Comparison of ENCODE assay signal across 15 cellular contexts in genomic region chr1:146029097-146029496, GRCh38. TPM values are rescaled to one million over a fixed set of nuclear protein-coding genes. Genes with fewer than 3 reads are reported as not detected.
A peak's percentile ranks its signal among the peaks of the same experiment; 100 is the strongest.
DNase-seq lines count a peak whose midpoint lies in the region; ATAC-seq and TF ChIP-seq lines count a peak whose summit lies in the region.
"Had no signal": no experiment of that assay in that cellular context is flagged by ENCODE, and none has a peak within 500 bp of the region (broad histone marks: within the 10 kb centered on the region; RNA-seq: fewer than 3 reads in every experiment).

No MANE protein-coding gene starts in this region.

- no peak for TF ChIP-seq POLR2A in gastrocnemius medialis (IDR thresholded peaks at IDR 0.05)

- no peak overlapping the region for H3K9ac ChIP-seq in MM.1S (ENCODE audit: low read length)

- no peak overlapping the region for H2AFZ ChIP-seq in MM.1S (ENCODE audit: low read length)
- H2AFZ ChIP-seq: GM23338 had no signal

- DNase-seq in NCI-H748 (lab: John Stamatoyannopoulos, UW; ENCODE audit: unreplicated experiment) (peak; percentile 7), NCI-H748 treated with DMSO at 0.1 percent for 48 hours (lab: John Stamatoyannopoulos, UW) (no peak), MM.1S (no peak), astrocyte of the spinal cord (ENCODE audit: low read depth, low spot score) (peak; percentile 14), gastrocnemius medialis (no peak), HCEC 1CT (no peak)
- DNase-seq: C1 segment of cervical spinal cord; CD4-positive, alpha-beta T cell; DMS79; EL; H7 had no signal

- H3K27ac ChIP-seq in MM.1S (ENCODE audit: low read length): no peak overlapping the region
- H3K27ac ChIP-seq in gastrocnemius medialis: peak overlapping the region; percentile 75 to 83 (median 80)

- TF ChIP-seq CTCF in MM.1S (IDR thresholded peaks at IDR 0.05; ENCODE audit: low read length): no peak
- no peak for TF ChIP-seq CTCF in astrocyte of the spinal cord (IDR thresholded peaks at IDR 0.05; ENCODE audit: low read depth, low read length)
- TF ChIP-seq CTCF in gastrocnemius medialis (IDR thresholded peaks at IDR 0.05 in 4 of 5, conservative IDR thresholded peaks at IDR 0.05 in 1 of 5): no peak

- no peaks in the 10 kb centered on the region for H3K9me2 ChIP-seq in MM.1S (replicated peaks; ENCODE audit: insufficient read depth, low read length)

- peaks cover 19% of the 10 kb centered on the region for H3K4me1 ChIP-seq in MM.1S (ENCODE audit: low read length)
- peaks cover 19 to 27% of the 10 kb centered on the region in 2 donors for H3K4me1 ChIP-seq in gastrocnemius medialis

- H4K20me1 ChIP-seq in MM.1S (ENCODE audit: insufficient read depth, low read length): no peaks in the 10 kb centered on the region

- ATAC-seq in gastrocnemius medialis (peak; percentile 72 to 75), HG03095 (IDR thresholded peaks at IDR 0.05; ENCODE audit: unreplicated experiment) (no peak)
- ATAC-seq: GM23338 had no signal

- H3K27me3 ChIP-seq in MM.1S (replicated peaks; ENCODE audit: insufficient read depth, low read length): no peaks in the 10 kb centered on the region
- H3K27me3 ChIP-seq in gastrocnemius medialis: no peaks in the 10 kb centered on the region

- peaks cover 5% of the 10 kb centered on the region; the same call in 1 of the 2 replicates for H3F3A ChIP-seq in MM.1S (ENCODE audit: insufficient read depth, low read length)

- in situ Hi-C loops in astrocyte of the spinal cord (cut with HindIII; ENCODE audit: low sequenced_read_pairs) (no loop called here), gastrocnemius medialis (cut with MboI; ENCODE audit: low sequenced_read_pairs in 4 of 4) (no loop called here)

- H3K9me3 ChIP-seq in MM.1S (replicated peaks; ENCODE audit: insufficient read depth, low read length) (no peaks in the 10 kb centered on the region), gastrocnemius medialis (no peaks in the 10 kb centered on the region)

- intact Hi-C loops in gastrocnemius medialis (cut with DNase I; ENCODE audit: low total_unique reads): no loop called here

- H3K4me3 ChIP-seq in MM.1S (ENCODE audit: low read length): no peak overlapping the region
- H3K4me3 ChIP-seq in astrocyte of the spinal cord (ENCODE audit: low read depth, low read length): no peak overlapping the region
- no peak overlapping the region for H3K4me3 ChIP-seq in gastrocnemius medialis
- H3K4me3 ChIP-seq: GM23338 had no signal

- H3K4me2 ChIP-seq in MM.1S (ENCODE audit: low read depth, low read length): peak overlapping the region; percentile 5; the same call in 1 of the 2 replicates
- H3K4me2 ChIP-seq: GM23338 had no signal

- no peaks in the 10 kb centered on the region for H3K36me3 ChIP-seq in MM.1S (replicated peaks; ENCODE audit: insufficient read depth, low read length)
- no peaks in the 10 kb centered on the region for H3K36me3 ChIP-seq in gastrocnemius medialis

- no peaks in the 10 kb centered on the region for H3K79me2 ChIP-seq in MM.1S (ENCODE audit: low read length)

RNA-seq across cellular contexts. Expression of gene HJV, which starts 7.6 kb away (rescaled TPM):
- total RNA-seq in gastrocnemius medialis: 100 to 1,000 TPM; 274 to 585 (median 420) TPM
- total RNA-seq: B cell; CD4-positive, alpha-beta T cell; HT1080 had no signal

RNA-seq across cellular contexts. Expression of gene TXNIP, which starts 32.7 kb away (rescaled TPM):
- total RNA-seq in gastrocnemius medialis: 1,000 to 10,000 TPM; 1,815 to 2,839 (median 2,202) TPM

Comparison
In these comparisons a context has a peak if more than half of its experiments do, and no peak if none do; other contexts are left out.
1. DNase-seq: peak in NCI-H748 (single experiment) and astrocyte of the spinal cord (single experiment); none in NCI-H748 treated with DMSO at 0.1 percent for 48 hours (single experiment), MM.1S (single experiment), gastrocnemius medialis (0 of 2) and HCEC 1CT (single experiment).